Comparison of ENCODE assay signal across 7 cellular contexts in the genomic region with DNA sequence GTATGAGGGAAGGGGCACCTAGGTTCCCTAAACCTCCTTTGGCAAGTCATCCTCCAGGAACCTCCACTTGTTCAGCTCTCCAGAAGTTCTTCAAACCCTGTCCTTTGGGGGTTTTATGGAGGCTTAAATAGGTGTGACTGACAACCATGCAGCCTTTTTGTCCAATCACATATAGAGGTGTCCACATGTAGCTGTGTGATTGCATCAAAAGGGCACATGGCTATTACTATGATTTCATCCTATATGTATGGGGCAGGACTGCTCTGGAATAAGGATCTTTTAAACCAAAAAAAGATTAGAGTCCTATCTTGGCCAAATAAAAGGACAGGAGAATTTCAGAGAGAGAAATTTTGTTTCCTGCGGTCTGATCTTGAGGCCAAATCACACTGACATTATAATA.
"Had no signal": no experiment of that assay in that cellular context is flagged by ENCODE, and none has a peak within 500 bp of the region (broad histone marks: within the 10 kb centered on the region; RNA-seq: fewer than 3 reads in every experiment).

No MANE protein-coding gene starts in this region.

- H3K27ac ChIP-seq: HL-60, KMS-11 had no signal

- ATAC-seq: K562 had no signal

- DNase-seq: IMR-90, KBM-7, KG1 had no signal

- H3K4me2 ChIP-seq: KMS-11 had no signal

- H3K9ac ChIP-seq: KMS-11 had no signal

- H3K4me3 ChIP-seq: K562 had no signal

- FAIRE-seq: HTR-8/SVneo, K562 had no signal
